1 cellular context compared by ENCODE assay signal in genomic region chr9:96619109-96619435, GRCh38.
A peak's percentile ranks its signal among the peaks of the same experiment; 100 is the strongest.
TF ChIP-seq lines count a peak whose summit lies in the region.

No MANE protein-coding gene starts in this region.

TF ChIP-seq in K562, 482 proteins besides CTCF, POLR2A, EP300 and RAD21:
- TF ChIP-seq PHF8 (IDR thresholded peaks at IDR 0.05; ENCODE audit: borderline replicate concordance, low read length) (peak; percentile 36; the same call in 1 of the 2 replicates), ZFX (CRISPR knock-in tag; IDR thresholded peaks at IDR 0.05) (peak; percentile 39), DNMT1 (IDR thresholded peaks at IDR 0.05) (no peak), ZBTB40 (IDR thresholded peaks at IDR 0.05) (no peak), ZBTB40 (CRISPR knock-in tag; IDR thresholded peaks at IDR 0.05) (no peak), POLR2G (IDR thresholded peaks at IDR 0.05; ENCODE audit: low read depth, low read length) (peak; percentile 10; the same call in 1 of the 2 replicates)
- TF ChIP-seq, protein P1, sequence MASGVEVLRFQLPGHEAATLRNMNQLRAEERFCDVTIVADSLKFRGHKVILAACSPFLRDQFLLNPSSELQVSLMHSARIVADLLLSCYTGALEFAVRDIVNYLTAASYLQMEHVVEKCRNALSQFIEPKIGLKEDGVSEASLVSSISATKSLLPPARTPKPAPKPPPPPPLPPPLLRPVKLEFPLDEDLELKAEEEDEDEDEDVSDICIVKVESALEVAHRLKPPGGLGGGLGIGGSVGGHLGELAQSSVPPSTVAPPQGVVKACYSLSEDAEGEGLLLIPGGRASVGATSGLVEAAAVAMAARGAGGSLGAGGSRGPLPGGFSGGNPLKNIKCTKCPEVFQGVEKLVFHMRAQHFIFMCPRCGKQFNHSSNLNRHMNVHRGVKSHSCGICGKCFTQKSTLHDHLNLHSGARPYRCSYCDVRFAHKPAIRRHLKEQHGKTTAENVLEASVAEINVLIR (CRISPR knock-in tag; IDR thresholded peaks at IDR 0.05), result no peak
